14 cellular contexts compared by ENCODE assay signal in genomic region chr4:80207664-80208063, GRCh38. TPM values are rescaled to one million over a fixed set of nuclear protein-coding genes. Genes with fewer than 3 reads are reported as not detected.
"Had no signal": no experiment of that assay in that cellular context is flagged by ENCODE, and none has a peak within 500 bp of the region (broad histone marks: within the 10 kb centered on the region; RNA-seq: fewer than 3 reads in every experiment).

No MANE protein-coding gene starts in this region.

- H3K4me1 ChIP-seq: colonic mucosa had no signal

- FAIRE-seq: keratinocyte had no signal

- H3K9me3 Mint-ChIP-seq: memory B cell; stimulated activated memory B cell treated with anti-CD40 and anti-IgM and Interleukin-4, amounts not matched to agents 10 μg/mL and 1 μg/mL and 100 μg/mL, for 72 hours had no signal

- ATAC-seq: foreskin keratinocyte; left lung; stimulated activated memory B cell treated with anti-CD40 and anti-IgM and Interleukin-4, amounts not matched to agents 10 μg/mL and 1 μg/mL and 100 μg/mL, for 72 hours had no signal

- DNase-seq: activated T-cell treated with anti-CD3 and anti-CD28 coated beads, Interleukin-2, amount 50 U/mL, for 48 hours; caudate nucleus; colonic mucosa; foreskin keratinocyte; head of caudate nucleus; spleen; stimulated activated CD4-positive, alpha-beta T cell treated with anti-CD3 and anti-CD28 coated beads, Interleukin-1b, Interleukin-23, amount 100 ng/mL, for 48 hours had no signal

- H3K27me3 ChIP-seq: foreskin keratinocyte had no signal

- H3K36me3 ChIP-seq: colonic mucosa, left lung, spleen had no signal

- H3K4me1 Mint-ChIP-seq: stimulated activated memory B cell treated with anti-CD40 and anti-IgM and Interleukin-4, amounts not matched to agents 10 μg/mL and 1 μg/mL and 100 μg/mL, for 72 hours had no signal

- H3K27ac ChIP-seq: colonic mucosa, foreskin keratinocyte, left lung, spleen had no signal

- H3K4me3 ChIP-seq: colonic mucosa, left lung, spleen had no signal

- H3K27ac Mint-ChIP-seq: memory B cell; stimulated activated memory B cell treated with anti-CD40 and anti-IgM and Interleukin-4, amounts not matched to agents 10 μg/mL and 1 μg/mL and 100 μg/mL, for 72 hours had no signal

- H3K4me3 Mint-ChIP-seq: memory B cell; stimulated activated memory B cell treated with anti-CD40 and anti-IgM and Interleukin-4, amounts not matched to agents 10 μg/mL and 1 μg/mL and 100 μg/mL, for 72 hours had no signal

- H3K36me3 Mint-ChIP-seq: stimulated activated memory B cell treated with anti-CD40 and anti-IgM and Interleukin-4, amounts not matched to agents 10 μg/mL and 1 μg/mL and 100 μg/mL, for 72 hours had no signal

- H3K9me3 ChIP-seq: colonic mucosa, left lung, spleen had no signal

RNA-seq across cellular contexts. Expression of gene FGF5, which starts 58.8 kb away (rescaled TPM):
- total RNA-seq: right cardiac atrium; T-helper 2 cell treated with Interferon-gamma antibody and Interleukin-4, amounts not matched to agents 100 ng/mL and 5 ng/mL, for 36 hours had no signal
- polyA plus RNA-seq: right cardiac atrium, spleen, urinary bladder had no signal
